10 cellular contexts compared by ENCODE assay signal in the genomic region with DNA sequence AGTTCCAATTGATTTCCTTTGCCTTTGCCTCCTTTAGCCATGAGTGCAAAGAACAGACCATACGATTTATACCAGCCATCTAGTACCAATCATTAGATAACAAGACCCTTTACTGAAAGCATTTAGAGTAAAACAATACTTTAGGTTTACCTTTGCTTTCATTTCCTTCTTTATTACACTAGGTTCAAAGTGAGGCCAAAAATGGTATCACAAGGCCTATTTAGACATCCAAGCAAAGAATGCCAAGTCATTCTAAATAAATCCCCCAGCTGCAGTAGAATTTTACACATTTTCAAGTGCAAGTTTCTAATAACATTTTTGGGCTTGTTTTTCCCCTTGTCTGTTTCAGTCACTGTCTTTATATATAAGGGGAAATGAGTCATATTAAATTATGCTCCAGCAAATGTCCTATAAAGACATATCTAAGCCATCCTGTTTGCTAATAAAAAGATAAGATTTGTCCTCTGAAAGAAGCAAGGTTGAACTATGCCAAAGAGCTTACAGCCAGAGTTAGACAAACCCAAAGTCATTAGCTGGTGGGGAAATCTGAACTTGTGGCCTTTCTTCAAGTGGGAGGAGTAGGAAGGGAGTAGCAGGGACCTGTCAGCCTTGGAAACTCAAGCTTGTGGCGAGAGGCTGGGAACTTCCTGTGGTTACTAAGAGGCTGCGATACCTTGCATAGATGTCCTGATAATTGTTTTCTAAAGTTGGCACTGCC.
A peak's percentile ranks its signal among the peaks of the same experiment; 100 is the strongest.
DNase-seq lines count a peak whose midpoint lies in the region; ATAC-seq, FAIRE-seq and TF ChIP-seq lines count a peak whose summit lies in the region.
"Had no signal": no experiment of that assay in that cellular context is flagged by ENCODE, and none has a peak within 500 bp of the region (broad histone marks: within the 10 kb centered on the region; RNA-seq: fewer than 3 reads in every experiment).

No MANE protein-coding gene starts in this region.

- H3K36me3 ChIP-seq in GM12878 (ENCODE audit: control insufficient read depth in 2 of 2, insufficient read depth in 2 of 2, low read length in 1 of 2): no peaks in the 10 kb centered on the region

- TF ChIP-seq RAD21 in GM12878 (IDR thresholded peaks at IDR 0.05; ENCODE audit: insufficient read depth, low read depth, low read length): no peak

- DNase-seq in GM12878 (ENCODE audit: low read depth, low spot score) (no peak), nephron progenitor cell (peak; percentile 4), DMS53 treated with DMSO at 0.1 percent for 48 hours (lab: John Stamatoyannopoulos, UW; ENCODE audit: unreplicated experiment) (no peak), COR-L47 (lab: John Stamatoyannopoulos, UW) (no peak), activated gamma-delta T cell (lab: John Stamatoyannopoulos, UW) (no peak)
- DNase-seq: head of caudate nucleus, NCI-H1092 treated with DMSO at 0.1 percent for 48 hours had no signal

- FAIRE-seq in GM12878 (lab: Jason Lieb, UNC): peak; percentile 47

- TF ChIP-seq EP300 in GM12878 (IDR thresholded peaks at IDR 0.05; ENCODE audit: borderline replicate concordance in 1 of 2, control insufficient read depth in 1 of 2, low read depth in 2 of 2, low read length in 2 of 2): no peak

- in situ Hi-C loops in GM12878 (cut with MboI): no loop called here

- TF ChIP-seq CTCF in GM12878 (IDR thresholded peaks at IDR 0.05 in 2 of 3, conservative IDR thresholded peaks at IDR 0.05 in 1 of 3; ENCODE audit: control insufficient read depth in 2 of 3, extremely low read depth in 1 of 3, insufficient read depth in 1 of 3, low read depth in 3 of 3, low read length in 3 of 3) (no peak), nephron progenitor cell (IDR thresholded peaks at IDR 0.05) (no peak)

- RAD21 ChIA-PET in GM12878 (lab: Charles Lee; ENCODE audit: unreplicated experiment): no interaction called here

- WGBS in GM12878 (ENCODE audit: insufficient coverage, insufficient replicate concordance, low lambda C conversion rate, missing lambda C conversion rate): 16% methylated on average over 3 of the region's 3 CpGs

- H3K9ac ChIP-seq in GM12878 (ENCODE audit: control insufficient read depth, insufficient read depth, low read length): no peak overlapping the region

- no peak overlapping the region for H3K4me3 ChIP-seq in GM12878

- BruUV-seq in GM12878 (replicated peaks; lab: Mats Ljungman, UMichigan): no TSS peak

- no peak overlapping the region for H3K4me2 ChIP-seq in GM12878 (ENCODE audit: control insufficient read depth, insufficient read depth)

- no peak overlapping the region for H2AFZ ChIP-seq in GM12878 (ENCODE audit: control insufficient read depth, low read depth, low read length)

- H3K27ac ChIP-seq in GM12878 (ENCODE audit: control insufficient read depth, insufficient read depth): no peak overlapping the region

- intact Hi-C loops in GM12878 (cut with micrococcal nuclease; ENCODE audit: unreplicated experiment): no loop called here

- POLR2A ChIA-PET in GM12878 (lab: Charles Lee): no interaction called here

- no peak overlapping the region for H3K4me3 Mint-ChIP-seq in nephron progenitor cell

- no peaks in the 10 kb centered on the region for H3K79me2 ChIP-seq in GM12878 (ENCODE audit: control insufficient read depth, insufficient read depth, low read length)

- H3K27me3 Mint-ChIP-seq in nephron progenitor cell (ENCODE audit: low read depth, poor library complexity): peaks cover 4% of the 10 kb centered on the region

- H4K20me1 ChIP-seq in GM12878 (ENCODE audit: control insufficient read depth, insufficient read depth): no peaks in the 10 kb centered on the region

- peaks cover 11% of the 10 kb centered on the region for H3K9me3 Mint-ChIP-seq in nephron progenitor cell

- peaks cover 21% of the 10 kb centered on the region for H3K4me1 Mint-ChIP-seq in nephron progenitor cell

- SMC1A ChIA-PET in GM12878 (lab: Charles Lee; ENCODE audit: uncharacterized antibody, unreplicated experiment): interaction anchor here (1.0 kb wide), 1 partner anchor 19 kb away, joined by 3 read pairs; no protein-coding TSS in a partner anchor

- no peak overlapping the region for H3K27ac Mint-ChIP-seq in nephron progenitor cell

- H3K27me3 ChIP-seq in GM12878 (replicated peaks in 1 of 2; ENCODE audit: control insufficient read depth in 2 of 2, insufficient read depth in 2 of 2, low read length in 1 of 2): no peaks in the 10 kb centered on the region

- no peaks in the 10 kb centered on the region for H3K9me3 ChIP-seq in GM12878 (replicated peaks; ENCODE audit: control insufficient read depth, insufficient read depth, low read length)

- ATAC-seq in GM19035 (IDR thresholded peaks at IDR 0.05; ENCODE audit: unreplicated experiment): peak; percentile 47
- ATAC-seq in HG03460 (IDR thresholded peaks at IDR 0.05; ENCODE audit: unreplicated experiment): peak; percentile 67
- no peak for ATAC-seq in GM12878
- ATAC-seq in SK-N-SH treated with all-trans-retinoic acid at 6 μM for 48 hours: no peak

- H3K36me3 Mint-ChIP-seq in nephron progenitor cell (ENCODE audit: low read depth): no peaks in the 10 kb centered on the region

- no peaks in the 10 kb centered on the region for H3K4me1 ChIP-seq in GM12878 (ENCODE audit: control insufficient read depth, insufficient read depth, low read length)

- no peak for TF ChIP-seq POLR2A in GM12878 (IDR thresholded peaks at IDR 0.05; ENCODE audit: low read depth, low read length)

- CTCF ChIA-PET in GM12878 (lab: Yijun Ruan, JAX): no interaction called here

TF ChIP-seq in GM12878, 131 proteins besides CTCF, POLR2A, EP300 and RAD21:
- TF ChIP-seq SMC3 (IDR thresholded peaks at IDR 0.05; ENCODE audit: borderline replicate concordance, low read length): no peak
- TF ChIP-seq, protein P1, sequence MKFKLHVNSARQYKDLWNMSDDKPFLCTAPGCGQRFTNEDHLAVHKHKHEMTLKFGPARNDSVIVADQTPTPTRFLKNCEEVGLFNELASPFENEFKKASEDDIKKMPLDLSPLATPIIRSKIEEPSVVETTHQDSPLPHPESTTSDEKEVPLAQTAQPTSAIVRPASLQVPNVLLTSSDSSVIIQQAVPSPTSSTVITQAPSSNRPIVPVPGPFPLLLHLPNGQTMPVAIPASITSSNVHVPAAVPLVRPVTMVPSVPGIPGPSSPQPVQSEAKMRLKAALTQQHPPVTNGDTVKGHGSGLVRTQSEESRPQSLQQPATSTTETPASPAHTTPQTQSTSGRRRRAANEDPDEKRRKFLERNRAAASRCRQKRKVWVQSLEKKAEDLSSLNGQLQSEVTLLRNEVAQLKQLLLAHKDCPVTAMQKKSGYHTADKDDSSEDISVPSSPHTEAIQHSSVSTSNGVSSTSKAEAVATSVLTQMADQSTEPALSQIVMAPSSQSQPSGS (IDR thresholded peaks at IDR 0.05; ENCODE audit: low read length): no peak
- TF ChIP-seq PAX5 (IDR thresholded peaks at IDR 0.05; ENCODE audit: borderline replicate concordance, low read depth, low read length): no peak
- TF ChIP-seq CREB1 (IDR thresholded peaks at IDR 0.05; ENCODE audit: low read depth): no peak
- TF ChIP-seq SP1 (IDR thresholded peaks at IDR 0.05; ENCODE audit: low read depth, low read length): no peak

TF ChIP-seq in SK-N-SH treated with all-trans-retinoic acid at 6 μM for 48 hours, 23 proteins besides CTCF, POLR2A, EP300 and RAD21 (continues in another document):
- no peak for TF ChIP-seq SNAI2 (CRISPR knock-in tag; IDR thresholded peaks at IDR 0.05)
- no peak for TF ChIP-seq GLIS3 (CRISPR knock-in tag; IDR thresholded peaks at IDR 0.05)
- TF ChIP-seq TCF4 (CRISPR knock-in tag; IDR thresholded peaks at IDR 0.05; ENCODE audit: borderline replicate concordance): no peak
- no peak for TF ChIP-seq OSR1 (CRISPR knock-in tag; IDR thresholded peaks at IDR 0.05)
- no peak for TF ChIP-seq ARNTL (CRISPR knock-in tag; IDR thresholded peaks at IDR 0.05; ENCODE audit: borderline replicate concordance, low read depth)
- no peak for TF ChIP-seq TOX (CRISPR knock-in tag; IDR thresholded peaks at IDR 0.05; ENCODE audit: borderline replicate concordance)
- no peak for TF ChIP-seq ISL1 (CRISPR knock-in tag; IDR thresholded peaks at IDR 0.05)
- no peak for TF ChIP-seq ZNF565 (CRISPR knock-in tag; conservative IDR thresholded peaks at IDR 0.05; ENCODE audit: low read depth)
- TF ChIP-seq ZNF8 (CRISPR knock-in tag; IDR thresholded peaks at IDR 0.05): no peak
- TF ChIP-seq BACH2 (CRISPR knock-in tag; IDR thresholded peaks at IDR 0.05; ENCODE audit: borderline replicate concordance): no peak
- no peak for TF ChIP-seq ZFP3 (CRISPR knock-in tag; IDR thresholded peaks at IDR 0.05)
- TF ChIP-seq, protein P2, sequence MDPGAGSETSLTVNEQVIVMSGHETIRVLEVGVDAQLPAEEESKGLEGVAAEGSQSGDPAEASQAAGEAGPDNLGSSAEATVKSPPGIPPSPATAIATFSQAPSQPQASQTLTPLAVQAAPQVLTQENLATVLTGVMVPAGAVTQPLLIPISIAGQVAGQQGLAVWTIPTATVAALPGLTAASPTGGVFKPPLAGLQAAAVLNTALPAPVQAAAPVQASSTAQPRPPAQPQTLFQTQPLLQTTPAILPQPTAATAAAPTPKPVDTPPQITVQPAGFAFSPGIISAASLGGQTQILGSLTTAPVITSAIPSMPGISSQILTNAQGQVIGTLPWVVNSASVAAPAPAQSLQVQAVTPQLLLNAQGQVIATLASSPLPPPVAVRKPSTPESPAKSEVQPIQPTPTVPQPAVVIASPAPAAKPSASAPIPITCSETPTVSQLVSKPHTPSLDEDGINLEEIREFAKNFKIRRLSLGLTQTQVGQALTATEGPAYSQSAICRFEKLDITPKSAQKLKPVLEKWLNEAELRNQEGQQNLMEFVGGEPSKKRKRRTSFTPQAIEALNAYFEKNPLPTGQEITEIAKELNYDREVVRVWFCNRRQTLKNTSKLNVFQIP (CRISPR knock-in tag; IDR thresholded peaks at IDR 0.05; ENCODE audit: borderline replicate concordance, low read depth): no peak

Comparison
In these comparisons a context has a peak if more than half of its experiments do, and no peak if none do; other contexts are left out.
1. ATAC-seq: peak in GM19035 (single experiment) and HG03460 (single experiment); none in GM12878 (single experiment) and SK-N-SH treated with all-trans-retinoic acid at 6 μM for 48 hours (single experiment).